26 cellular contexts compared by ENCODE assay signal in the genomic region with DNA sequence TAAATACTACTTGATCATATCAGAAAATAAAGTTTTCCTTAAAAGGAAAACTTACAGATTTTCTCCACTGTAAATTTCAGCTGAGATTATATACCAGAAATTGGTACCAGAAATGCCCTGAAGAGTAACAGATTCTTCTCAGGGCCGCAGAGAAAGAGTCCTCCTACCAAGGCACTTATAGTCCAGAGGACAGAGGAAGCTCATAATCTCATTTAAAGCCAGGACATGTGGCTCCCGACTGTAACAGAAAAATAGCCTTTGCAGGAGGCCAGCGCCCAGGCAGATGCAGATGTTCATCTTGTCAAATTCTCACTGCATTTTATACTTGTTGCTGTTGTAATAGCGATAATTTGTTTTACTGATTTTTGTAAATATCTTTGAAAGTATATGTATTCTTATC.
"Had no signal": no experiment of that assay in that cellular context is flagged by ENCODE, and none has a peak within 500 bp of the region (broad histone marks: within the 10 kb centered on the region; RNA-seq: fewer than 3 reads in every experiment).

No MANE protein-coding gene starts in this region.

- H3K4me3 ChIP-seq: coronary artery, esophagus squamous epithelium, heart right ventricle, left lung, ovary, right lobe of liver, smooth muscle cell, suprapubic skin, vagina had no signal

- H3K4me1 ChIP-seq: right lobe of liver had no signal

- H3K4me3 Mint-ChIP-seq: natural killer cell; stimulated activated naive CD8-positive, alpha-beta T cell treated with anti-CD3 and anti-CD28 coated beads, Interleukin-15, amount 100 ng/mL, for 72 hours had no signal

- H3K9me3 Mint-ChIP-seq: natural killer cell; stimulated activated naive CD8-positive, alpha-beta T cell treated with anti-CD3 and anti-CD28 coated beads, Interleukin-15, amount 100 ng/mL, for 72 hours had no signal

- H3K9me3 ChIP-seq: esophagus squamous epithelium, heart right ventricle, left lung, ovary, right lobe of liver, suprapubic skin, vagina had no signal

- H3K27me3 Mint-ChIP-seq: stimulated activated naive CD8-positive, alpha-beta T cell treated with anti-CD3 and anti-CD28 coated beads, Interleukin-15, amount 100 ng/mL, for 72 hours had no signal

- H3K36me3 ChIP-seq: left lung, ovary, right lobe of liver, vagina had no signal

- H3K27me3 ChIP-seq: esophagus squamous epithelium, heart right ventricle, left lung, ovary, right lobe of liver, suprapubic skin, vagina had no signal

- ATAC-seq: heart right ventricle; left cardiac atrium; left lung; natural killer cell; right lobe of liver; stimulated activated naive CD8-positive, alpha-beta T cell treated with anti-CD3 and anti-CD28 coated beads, Interleukin-15, amount 100 ng/mL, for 72 hours had no signal

- DNase-seq: dermis blood vessel endothelial cell; effector memory CD4-positive, alpha-beta T cell; esophagus squamous epithelium; foreskin melanocyte; glutamatergic neuron; heart right ventricle; hippocampal formation; left cardiac atrium; left lung; mesendoderm; midbrain; natural killer cell; occipital lobe; ovary; right lobe of liver; stimulated activated CD4-positive, alpha-beta T cell treated with anti-CD3 and anti-CD28 coated beads, Interleukin-12 subunit alpha, Interleukin-12 subunit beta, amount 100 ng/mL, for 4 hours; stimulated activated CD4-positive, alpha-beta T cell treated with anti-CD3 and anti-CD28 coated beads, Interleukin-1b, Interleukin-23, amount 100 ng/mL, for 48 hours; stimulated activated CD4-positive, alpha-beta T cell treated with anti-CD3 and anti-CD28 coated beads, Interleukin-4, amount 100 ng/mL, for 1 hour; stimulated activated CD8-positive, alpha-beta memory T cell treated with anti-CD3 and anti-CD28 coated beads, Interleukin-4, amount 100 ng/mL, for 48 hours; stimulated activated naive CD4-positive, alpha-beta T cell; stimulated activated naive CD8-positive, alpha-beta T cell treated with anti-CD3 and anti-CD28 coated beads, Interleukin-15, amount 100 ng/mL, for 72 hours; trophoblast cell had no signal

- H3K27ac Mint-ChIP-seq: stimulated activated naive CD8-positive, alpha-beta T cell treated with anti-CD3 and anti-CD28 coated beads, Interleukin-15, amount 100 ng/mL, for 72 hours had no signal

- H3K27ac ChIP-seq: coronary artery, esophagus squamous epithelium, left lung, ovary, right lobe of liver, suprapubic skin, vagina had no signal
